14 cellular contexts compared by ENCODE assay signal in genomic region chr16:67933805-67934204, GRCh38. TPM values are rescaled to one million over a fixed set of nuclear protein-coding genes. Genes with fewer than 3 reads are reported as not detected.
DNase-seq lines count a peak whose midpoint lies in the region; ATAC-seq lines count a peak whose summit lies in the region.
"Had no signal": no experiment of that assay in that cellular context is flagged by ENCODE, and none has a peak within 500 bp of the region (broad histone marks: within the 10 kb centered on the region; RNA-seq: fewer than 3 reads in every experiment).

No MANE protein-coding gene starts in this region.

- H3K9me3 ChIP-seq in T-helper 17 cell (ENCODE audit: control insufficient read depth, low read length, poor library complexity, severe bottlenecking) (no peaks in the 10 kb centered on the region), iPS-15b (ENCODE audit: control insufficient read depth, insufficient read depth, low read length) (no peaks in the 10 kb centered on the region)
- H3K9me3 ChIP-seq: SK-N-SH had no signal

- peak overlapping the region; percentile 30 for H3K27ac Mint-ChIP-seq in activated naive CD4-positive, alpha-beta T cell treated with anti-CD3 and anti-CD28 coated beads, Interleukin-2, amount 50 U/mL, for 24 hours
- peak overlapping the region; percentile 67 for H3K27ac Mint-ChIP-seq in T-helper 17 cell
- H3K27ac Mint-ChIP-seq in stimulated activated naive B cell treated with anti-CD40 and anti-IgM and Interleukin-4, amounts not matched to agents 10 μg/mL and 1 μg/mL and 100 μg/mL, for 72 hours = peak overlapping the region; percentile 68

- peaks cover 8% of the 10 kb centered on the region for H3K4me1 ChIP-seq in iPS-15b (ENCODE audit: control insufficient read depth, insufficient read depth, low read length)

- no peak for ATAC-seq in T-helper 17 cell
- no peak for ATAC-seq in stimulated activated naive B cell treated with anti-CD40 and anti-IgM and Interleukin-4, amounts not matched to agents 10 μg/mL and 1 μg/mL and 100 μg/mL, for 72 hours (replicated peaks)

- peaks cover 7% of the 10 kb centered on the region for H3K36me3 Mint-ChIP-seq in activated naive CD4-positive, alpha-beta T cell treated with anti-CD3 and anti-CD28 coated beads, Interleukin-2, amount 50 U/mL, for 24 hours
- H3K36me3 Mint-ChIP-seq in T-helper 17 cell (ENCODE audit: low read depth) = peaks cover 7% of the 10 kb centered on the region
- peaks cover 33 to 60% of the 10 kb centered on the region in 2 donors for H3K36me3 Mint-ChIP-seq in stimulated activated naive B cell treated with anti-CD40 and anti-IgM and Interleukin-4, amounts not matched to agents 10 μg/mL and 1 μg/mL and 100 μg/mL, for 72 hours

- H3K9me3 Mint-ChIP-seq in activated naive CD4-positive, alpha-beta T cell treated with anti-CD3 and anti-CD28 coated beads, Interleukin-2, amount 50 U/mL, for 24 hours = no peaks in the 10 kb centered on the region
- no peaks in the 10 kb centered on the region for H3K9me3 Mint-ChIP-seq in stimulated activated naive B cell treated with anti-CD40 and anti-IgM and Interleukin-4, amounts not matched to agents 10 μg/mL and 1 μg/mL and 100 μg/mL, for 72 hours

- peaks cover 28% of the 10 kb centered on the region for H3K4me1 Mint-ChIP-seq in activated naive CD4-positive, alpha-beta T cell treated with anti-CD3 and anti-CD28 coated beads, Interleukin-2, amount 50 U/mL, for 24 hours
- peaks cover 19% of the 10 kb centered on the region for H3K4me1 Mint-ChIP-seq in T-helper 17 cell
- H3K4me1 Mint-ChIP-seq in stimulated activated naive B cell treated with anti-CD40 and anti-IgM and Interleukin-4, amounts not matched to agents 10 μg/mL and 1 μg/mL and 100 μg/mL, for 72 hours = peaks cover 31 to 47% of the 10 kb centered on the region in 2 donors

- no peak for DNase-seq in activated naive CD4-positive, alpha-beta T cell (lab: John Stamatoyannopoulos, UW)
- no peak for DNase-seq in T-helper 17 cell
- DNase-seq in stimulated activated naive B cell treated with anti-CD40 and anti-IgM and Interleukin-4, amounts not matched to agents 10 μg/mL and 1 μg/mL and 100 μg/mL, for 72 hours = no peak
- DNase-seq in T1000 (lab: John Stamatoyannopoulos, UW) = no peak
- DNase-seq in GF-D8 (lab: John Stamatoyannopoulos, UW) = no peak
- DNase-seq in activated effector memory CD4-positive, alpha-beta T cell treated with Interleukin-2 at 50 U/mL for 16 hours = no peak
- DNase-seq: DND-41, foreskin melanocyte, HCEC 1CT, Kasumi-1, NCI-H1436, SK-N-SH had no signal

- H3K27me3 Mint-ChIP-seq in activated naive CD4-positive, alpha-beta T cell treated with anti-CD3 and anti-CD28 coated beads, Interleukin-2, amount 50 U/mL, for 24 hours = no peaks in the 10 kb centered on the region
- H3K27me3 Mint-ChIP-seq in T-helper 17 cell = no peaks in the 10 kb centered on the region
- H3K27me3 Mint-ChIP-seq in stimulated activated naive B cell treated with anti-CD40 and anti-IgM and Interleukin-4, amounts not matched to agents 10 μg/mL and 1 μg/mL and 100 μg/mL, for 72 hours = no peaks in the 10 kb centered on the region

- H3K36me3 ChIP-seq in iPS-15b (ENCODE audit: control insufficient read depth, insufficient read depth, low read length) = peaks cover 21% of the 10 kb centered on the region

- no peak overlapping the region for H3K4me3 ChIP-seq in iPS-15b (ENCODE audit: low read depth, low read length)

- H3K27me3 ChIP-seq in iPS-15b (ENCODE audit: control insufficient read depth, insufficient read depth, low read length) = no peaks in the 10 kb centered on the region

- H3K4me3 Mint-ChIP-seq in activated naive CD4-positive, alpha-beta T cell treated with anti-CD3 and anti-CD28 coated beads, Interleukin-2, amount 50 U/mL, for 24 hours = peak overlapping the region; percentile 44
- H3K4me3 Mint-ChIP-seq in T-helper 17 cell = no peak overlapping the region
- peak overlapping the region; percentile 33 to 36 for H3K4me3 Mint-ChIP-seq in stimulated activated naive B cell treated with anti-CD40 and anti-IgM and Interleukin-4, amounts not matched to agents 10 μg/mL and 1 μg/mL and 100 μg/mL, for 72 hours

- H3K9ac ChIP-seq in iPS-15b (ENCODE audit: low read depth, low read length) = peak overlapping the region; percentile 26

RNA-seq across cellular contexts. Expression of gene CTRL, which starts 2.1 kb away (rescaled TPM):
- total RNA-seq in T-helper 17 cell = 1 to 10 TPM; 6.7 to 8.4 TPM

RNA-seq across cellular contexts. Expression of gene PSMB10, which starts 2.8 kb away (rescaled TPM):
- 100 to 1,000 TPM in 1 of 2 donors, 10 to 100 TPM in 1; 93.7 to 119 TPM for total RNA-seq in T-helper 17 cell

RNA-seq across cellular contexts. Expression of gene LCAT, which starts 10.1 kb away (rescaled TPM):
- total RNA-seq in T-helper 17 cell = 1 to 10 TPM; 4.6 to 5.7 TPM

RNA-seq across cellular contexts. Expression of gene SLC12A4, which starts 34.6 kb away (rescaled TPM):
- total RNA-seq in T-helper 17 cell = 10 to 100 TPM; 19.5 to 24.3 TPM

RNA-seq across cellular contexts. Expression of gene PSKH1, which starts 40.8 kb away (rescaled TPM):
- total RNA-seq in T-helper 17 cell = 10 to 100 TPM; 14.5 to 15.5 TPM
